Comparison of ENCODE assay signal across 11 cellular contexts in the genomic region with DNA sequence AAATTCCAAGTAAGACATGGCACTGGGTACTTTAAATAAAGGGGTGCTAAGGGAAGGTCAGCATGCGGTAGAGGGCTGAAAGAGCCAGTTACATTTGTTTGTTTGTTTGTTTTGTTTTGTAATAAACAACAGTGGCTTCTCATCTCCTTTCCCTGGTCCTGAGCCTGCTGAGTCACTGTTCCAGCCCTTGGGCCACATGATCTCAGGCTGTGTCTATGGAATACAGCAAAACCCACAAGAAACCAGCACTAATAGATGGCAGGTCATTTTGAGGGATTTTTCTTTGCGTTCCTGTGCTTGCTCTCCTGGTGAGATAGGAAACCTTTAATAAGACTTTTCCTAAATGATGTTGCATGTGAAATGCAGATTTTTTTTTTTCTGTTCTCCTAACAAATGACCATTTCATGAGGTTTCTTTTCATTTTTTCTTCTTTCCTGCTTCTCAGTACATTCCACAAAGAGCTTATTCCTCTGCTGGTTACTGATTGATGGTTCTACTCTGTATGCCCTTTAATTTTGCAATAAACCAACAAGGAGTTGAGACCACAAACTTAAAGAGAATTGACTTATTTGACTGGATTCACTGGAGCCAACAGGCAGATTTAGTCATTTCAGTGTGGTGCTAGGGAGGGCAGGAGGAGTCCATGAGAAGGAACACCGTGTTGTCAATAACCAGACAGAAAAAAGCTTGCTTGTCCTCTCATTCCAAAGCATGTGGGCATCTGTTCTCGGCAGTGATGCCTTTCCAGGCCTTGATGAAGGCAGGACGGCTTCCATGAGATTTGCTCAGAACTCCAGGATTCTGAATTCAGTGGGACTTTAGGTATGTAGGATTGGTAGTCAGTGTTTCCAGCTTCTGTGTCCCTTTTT.
A peak's percentile ranks its signal among the peaks of the same experiment; 100 is the strongest.
DNase-seq lines count a peak whose midpoint lies in the region; ATAC-seq, FAIRE-seq and TF ChIP-seq lines count a peak whose summit lies in the region.
"Had no signal": no experiment of that assay in that cellular context is flagged by ENCODE, and none has a peak within 500 bp of the region (broad histone marks: within the 10 kb centered on the region; RNA-seq: fewer than 3 reads in every experiment).

No MANE protein-coding gene starts in this region.

- H3K27me3 Mint-ChIP-seq in WTC11 (ENCODE audit: low read depth) (peaks cover 6% of the 10 kb centered on the region; the same call in 1 of the 2 replicates), type B pancreatic cell (no peaks in the 10 kb centered on the region), natural killer cell (ENCODE audit: low read depth in 2 of 2) (no peaks in the 10 kb centered on the region)

- peaks cover 7% of the 10 kb centered on the region for H3K4me1 ChIP-seq in keratinocyte (ENCODE audit: control insufficient read depth, extremely low read depth, insufficient read depth, low read length)
- H3K4me1 ChIP-seq: SJCRH30 had no signal

- ATAC-seq in WTC11 (no peak), GM18517 (IDR thresholded peaks at IDR 0.05; ENCODE audit: unreplicated experiment) (no peak), natural killer cell (no peak)
- ATAC-seq: left colon had no signal

- no peaks in the 10 kb centered on the region for H4K20me1 ChIP-seq in keratinocyte (ENCODE audit: control insufficient read depth, extremely low read depth, insufficient read depth, low read length)

- H3K27me3 ChIP-seq in keratinocyte (ENCODE audit: control insufficient read depth, extremely low read depth, insufficient read depth, low read length): no peaks in the 10 kb centered on the region
- H3K27me3 ChIP-seq: SJCRH30 had no signal

- no peak overlapping the region for H3K27ac ChIP-seq in keratinocyte (ENCODE audit: control insufficient read depth, insufficient read depth, low read length)
- H3K27ac ChIP-seq: 22Rv1, SJCRH30 had no signal

- no peaks in the 10 kb centered on the region for H3K36me3 ChIP-seq in keratinocyte (ENCODE audit: control insufficient read depth in 2 of 2, extremely low read depth in 1 of 2, insufficient read depth in 2 of 2, low read length in 2 of 2)

- H3K9me1 ChIP-seq in keratinocyte (ENCODE audit: control insufficient read depth, extremely low read depth, insufficient read depth, low read length): no peaks in the 10 kb centered on the region

- peak; percentile 55 for FAIRE-seq in keratinocyte (lab: Jason Lieb, UNC)

- CTCF ChIA-PET in WTC11 (lab: Charles Lee): no interaction called here

- no peaks in the 10 kb centered on the region for H3K36me3 Mint-ChIP-seq in WTC11
- no peaks in the 10 kb centered on the region for H3K36me3 Mint-ChIP-seq in type B pancreatic cell
- H3K36me3 Mint-ChIP-seq in natural killer cell: no peaks in the 10 kb centered on the region

- H3K27ac Mint-ChIP-seq in WTC11 (no peak overlapping the region), type B pancreatic cell (peak overlapping the region; percentile 68), natural killer cell (no peak overlapping the region)

- POLR2A ChIA-PET in WTC11 (lab: Charles Lee): no interaction called here

- dilution Hi-C loops in keratinocyte (cut with MboI; ENCODE audit: extremely low pct_ligation_motif_present, low sequenced_read_pairs): no loop called here

- no peak overlapping the region for H2AFZ ChIP-seq in keratinocyte (ENCODE audit: control insufficient read depth, low read length)

- H3K4me3 Mint-ChIP-seq in WTC11 (no peak overlapping the region), type B pancreatic cell (peak overlapping the region; percentile 19), natural killer cell (no peak overlapping the region)

- no peaks in the 10 kb centered on the region for H3K9me3 ChIP-seq in keratinocyte (ENCODE audit: control insufficient read depth, low read depth, low read length)
- H3K9me3 ChIP-seq: SJCRH30 had no signal

- DNase-seq in DMS53 (lab: John Stamatoyannopoulos, UW) (peak; percentile 36), DMS53 treated with DMSO at 0.1 percent for 48 hours (lab: John Stamatoyannopoulos, UW; ENCODE audit: unreplicated experiment) (no peak), WTC11 (ENCODE audit: low spot score) (no peak), keratinocyte (ENCODE audit: low read depth, low spot score) (no peak), type B pancreatic cell (ENCODE audit: extremely low spot score, unreplicated experiment) (no peak), NCI-H2227 treated with DMSO at 0.1 percent for 48 hours (lab: John Stamatoyannopoulos, UW) (no peak), natural killer cell (no peak)
- DNase-seq: left colon, SJCRH30 had no signal

- H3K4me1 Mint-ChIP-seq in WTC11 (peaks cover 25% of the 10 kb centered on the region), type B pancreatic cell (ENCODE audit: unreplicated experiment) (peaks cover 35% of the 10 kb centered on the region), natural killer cell (peaks cover 50 to 61% of the 10 kb centered on the region in 2 donors)

- intact Hi-C loops in natural killer cell (cut with micrococcal nuclease): no loop called here

- H3K9me3 Mint-ChIP-seq in WTC11 (no peaks in the 10 kb centered on the region), type B pancreatic cell (no peaks in the 10 kb centered on the region), natural killer cell (no peaks in the 10 kb centered on the region)

- TF ChIP-seq CTCF in WTC11 (IDR thresholded peaks at IDR 0.05) (no peak), keratinocyte (optimal IDR thresholded peaks at IDR 0.05 in 1 of 3, IDR thresholded peaks at IDR 0.05 in 1 of 3, conservative IDR thresholded peaks at IDR 0.05 in 1 of 3; ENCODE audit: extremely low read depth in 1 of 3, insufficient read depth in 2 of 3, low read length in 3 of 3) (no peak), type B pancreatic cell (conservative IDR thresholded peaks at IDR 0.05) (no peak), natural killer cell (IDR thresholded peaks at IDR 0.05) (no peak)

- no peak overlapping the region for H3K4me3 ChIP-seq in keratinocyte (ENCODE audit: control insufficient read depth in 2 of 3, extremely low read depth in 1 of 3, insufficient read depth in 2 of 3, low read depth in 1 of 3, low read length in 3 of 3)
- H3K4me3 ChIP-seq: SJCRH30 had no signal

- no peaks in the 10 kb centered on the region for H3K79me2 ChIP-seq in keratinocyte (ENCODE audit: control insufficient read depth, insufficient read depth, low read length)

- H3K9ac ChIP-seq in keratinocyte (ENCODE audit: control insufficient read depth, extremely low read depth, insufficient read depth, low read length): no peak overlapping the region

- no peak overlapping the region for H3K4me2 ChIP-seq in keratinocyte (ENCODE audit: control insufficient read depth, extremely low read depth, insufficient read depth, low read depth, low read length)

TF ChIP-seq in WTC11, 78 proteins besides CTCF, POLR2A, EP300 and RAD21:
- TF ChIP-seq, protein P1, sequence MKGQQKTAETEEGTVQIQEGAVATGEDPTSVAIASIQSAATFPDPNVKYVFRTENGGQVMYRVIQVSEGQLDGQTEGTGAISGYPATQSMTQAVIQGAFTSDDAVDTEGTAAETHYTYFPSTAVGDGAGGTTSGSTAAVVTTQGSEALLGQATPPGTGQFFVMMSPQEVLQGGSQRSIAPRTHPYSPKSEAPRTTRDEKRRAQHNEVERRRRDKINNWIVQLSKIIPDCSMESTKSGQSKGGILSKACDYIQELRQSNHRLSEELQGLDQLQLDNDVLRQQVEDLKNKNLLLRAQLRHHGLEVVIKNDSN (CRISPR knock-in tag; IDR thresholded peaks at IDR 0.05): 0 out of 2 replicates have a peak, but pooled peaks have one; percentile 12
- TF ChIP-seq ZNF423 (CRISPR knock-in tag; IDR thresholded peaks at IDR 0.05): no peak
